ENCODE assay signal across 1 cellular context in genomic region chr3:112778298-112779008, GRCh38.
TF ChIP-seq lines count a peak whose summit lies in the region.

No MANE protein-coding gene starts in this region.

TF ChIP-seq in IMR-90, 13 proteins besides CTCF, POLR2A, EP300 and RAD21 (continued from another document):
- TF ChIP-seq USF2 (IDR thresholded peaks at IDR 0.05; ENCODE audit: low read depth, low read length) (no peak), ELK1 (IDR thresholded peaks at IDR 0.05; ENCODE audit: borderline replicate concordance, low read depth, low read length) (no peak), SMC3 (IDR thresholded peaks at IDR 0.05; ENCODE audit: low read depth, low read length) (no peak), RCOR1 (IDR thresholded peaks at IDR 0.05; ENCODE audit: insufficient replicate concordance, low read length) (no peak), MAFK (IDR thresholded peaks at IDR 0.05; ENCODE audit: low read depth, low read length) (peak; percentile 32; the same call in 1 of the 2 replicates), NFE2L2 (IDR thresholded peaks at IDR 0.05; ENCODE audit: low read depth, low read length) (no peak), RFX5 (IDR thresholded peaks at IDR 0.05; ENCODE audit: low read depth, low read length) (no peak), MXI1 (IDR thresholded peaks at IDR 0.05; ENCODE audit: borderline replicate concordance, low read depth, low read length) (no peak)
